In the genomic region with DNA sequence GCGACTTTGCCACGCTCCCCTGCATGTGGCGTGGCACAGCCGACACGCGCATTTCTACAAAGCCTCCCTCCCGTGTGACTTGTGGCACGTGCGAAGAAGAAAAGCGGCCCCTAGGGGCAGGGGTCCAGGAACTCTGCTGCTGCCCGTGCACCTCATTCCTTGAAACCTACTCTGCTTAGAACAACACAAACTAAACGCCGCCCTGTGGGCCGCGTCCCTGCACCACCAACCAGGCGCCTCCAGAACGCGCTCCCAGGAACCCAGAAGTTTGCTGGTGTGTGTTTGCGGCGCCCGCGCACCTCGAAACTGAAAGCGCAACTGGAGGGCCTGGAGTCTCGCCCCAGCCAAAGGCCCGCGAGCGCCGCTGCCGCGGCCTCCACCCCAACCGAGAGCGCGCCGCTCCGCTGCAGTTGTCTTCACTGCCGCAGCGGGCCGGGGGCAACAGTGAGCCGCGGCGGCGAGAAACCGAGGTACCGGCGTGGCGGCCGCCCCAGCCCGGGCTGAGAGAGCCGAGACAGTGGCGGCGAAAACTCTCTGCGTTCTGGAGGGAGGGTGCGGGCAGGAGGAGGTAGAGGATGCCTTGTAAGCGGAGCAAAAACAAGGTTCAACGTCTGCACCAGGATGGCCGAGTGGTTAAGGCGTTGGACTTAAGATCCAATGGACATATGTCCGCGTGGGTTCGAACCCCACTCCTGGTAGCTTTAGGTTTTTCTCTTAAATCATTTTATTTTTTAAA, we compare ENCODE assay signal across 1 cellular context.
A peak's percentile ranks its signal among the peaks of the same experiment; 100 is the strongest.
TF ChIP-seq lines count a peak whose summit lies in the region.

No MANE protein-coding gene starts in this region.

TF ChIP-seq in HepG2, 621 proteins besides CTCF, POLR2A, EP300 and RAD21 (continued from another document and continues in another):
- TF ChIP-seq, protein P1, sequence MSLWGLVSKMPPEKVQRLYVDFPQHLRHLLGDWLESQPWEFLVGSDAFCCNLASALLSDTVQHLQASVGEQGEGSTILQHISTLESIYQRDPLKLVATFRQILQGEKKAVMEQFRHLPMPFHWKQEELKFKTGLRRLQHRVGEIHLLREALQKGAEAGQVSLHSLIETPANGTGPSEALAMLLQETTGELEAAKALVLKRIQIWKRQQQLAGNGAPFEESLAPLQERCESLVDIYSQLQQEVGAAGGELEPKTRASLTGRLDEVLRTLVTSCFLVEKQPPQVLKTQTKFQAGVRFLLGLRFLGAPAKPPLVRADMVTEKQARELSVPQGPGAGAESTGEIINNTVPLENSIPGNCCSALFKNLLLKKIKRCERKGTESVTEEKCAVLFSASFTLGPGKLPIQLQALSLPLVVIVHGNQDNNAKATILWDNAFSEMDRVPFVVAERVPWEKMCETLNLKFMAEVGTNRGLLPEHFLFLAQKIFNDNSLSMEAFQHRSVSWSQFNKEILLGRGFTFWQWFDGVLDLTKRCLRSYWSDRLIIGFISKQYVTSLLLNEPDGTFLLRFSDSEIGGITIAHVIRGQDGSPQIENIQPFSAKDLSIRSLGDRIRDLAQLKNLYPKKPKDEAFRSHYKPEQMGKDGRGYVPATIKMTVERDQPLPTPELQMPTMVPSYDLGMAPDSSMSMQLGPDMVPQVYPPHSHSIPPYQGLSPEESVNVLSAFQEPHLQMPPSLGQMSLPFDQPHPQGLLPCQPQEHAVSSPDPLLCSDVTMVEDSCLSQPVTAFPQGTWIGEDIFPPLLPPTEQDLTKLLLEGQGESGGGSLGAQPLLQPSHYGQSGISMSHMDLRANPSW (CRISPR knock-in tag; IDR thresholded peaks at IDR 0.05; ENCODE audit: borderline replicate concordance), result peak; percentile 90; the same call in 1 of the 2 replicates
- TF ChIP-seq, protein P2, sequence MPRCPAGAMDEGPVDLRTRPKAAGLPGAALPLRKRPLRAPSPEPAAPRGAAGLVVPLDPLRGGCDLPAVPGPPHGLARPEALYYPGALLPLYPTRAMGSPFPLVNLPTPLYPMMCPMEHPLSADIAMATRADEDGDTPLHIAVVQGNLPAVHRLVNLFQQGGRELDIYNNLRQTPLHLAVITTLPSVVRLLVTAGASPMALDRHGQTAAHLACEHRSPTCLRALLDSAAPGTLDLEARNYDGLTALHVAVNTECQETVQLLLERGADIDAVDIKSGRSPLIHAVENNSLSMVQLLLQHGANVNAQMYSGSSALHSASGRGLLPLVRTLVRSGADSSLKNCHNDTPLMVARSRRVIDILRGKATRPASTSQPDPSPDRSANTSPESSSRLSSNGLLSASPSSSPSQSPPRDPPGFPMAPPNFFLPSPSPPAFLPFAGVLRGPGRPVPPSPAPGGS (CRISPR knock-in tag; IDR thresholded peaks at IDR 0.05), result peak; percentile 92
- TF ChIP-seq ZNF350 (CRISPR knock-in tag; IDR thresholded peaks at IDR 0.05; ENCODE audit: borderline replicate concordance, low read depth) (peak; percentile 99), FOXC1 (CRISPR knock-in tag; IDR thresholded peaks at IDR 0.05; ENCODE audit: borderline replicate concordance) (no peak), NFYB (CRISPR knock-in tag; IDR thresholded peaks at IDR 0.05) (0 out of 2 replicates have a peak, but pooled peaks have one; percentile 32), KLF15 (CRISPR knock-in tag; IDR thresholded peaks at IDR 0.05; ENCODE audit: borderline replicate concordance) (peak; percentile 95), ZNF788 (CRISPR knock-in tag; IDR thresholded peaks at IDR 0.05; ENCODE audit: borderline replicate concordance) (no peak; the same call in none of the 2 replicates), KDM5A (IDR thresholded peaks at IDR 0.05; ENCODE audit: borderline replicate concordance, low read length) (no peak; the same call in 1 of the 2 replicates), ZNF703 (CRISPR knock-in tag; IDR thresholded peaks at IDR 0.05; ENCODE audit: borderline replicate concordance) (no peak), FOXM1 (CRISPR knock-in tag; IDR thresholded peaks at IDR 0.05) (no peak), ZNF235 (CRISPR knock-in tag; IDR thresholded peaks at IDR 0.05; ENCODE audit: borderline replicate concordance) (peak; percentile 97), ZNF121 (CRISPR knock-in tag; IDR thresholded peaks at IDR 0.05) (peak; percentile 64; the same call in 1 of the 2 replicates), SUZ12 (IDR thresholded peaks at IDR 0.05; ENCODE audit: low read depth, low read length) (no peak), JDP2 (CRISPR knock-in tag; IDR thresholded peaks at IDR 0.05; ENCODE audit: borderline replicate concordance) (no peak), ZNF780A (CRISPR knock-in tag; IDR thresholded peaks at IDR 0.05) (no peak), ZMYM2 (CRISPR knock-in tag; IDR thresholded peaks at IDR 0.05) (peak; percentile 91; the same call in 1 of the 2 replicates), ZNF143 (CRISPR knock-in tag; IDR thresholded peaks at IDR 0.05) (peak; percentile 57), ZFYVE20 (CRISPR knock-in tag; IDR thresholded peaks at IDR 0.05; ENCODE audit: borderline replicate concordance, low read depth) (no peak), FOXO1 (CRISPR knock-in tag; IDR thresholded peaks at IDR 0.05) (0 out of 2 replicates have a peak, but pooled peaks have one; percentile 36), ZBTB3 (CRISPR knock-in tag; IDR thresholded peaks at IDR 0.05; ENCODE audit: borderline replicate concordance, low read depth) (no peak; the same call in 1 of the 2 replicates), HNRNPK (IDR thresholded peaks at IDR 0.05; ENCODE audit: low read depth, low read length, poor library complexity, severe bottlenecking) (no peak)
- TF ChIP-seq, protein P3, sequence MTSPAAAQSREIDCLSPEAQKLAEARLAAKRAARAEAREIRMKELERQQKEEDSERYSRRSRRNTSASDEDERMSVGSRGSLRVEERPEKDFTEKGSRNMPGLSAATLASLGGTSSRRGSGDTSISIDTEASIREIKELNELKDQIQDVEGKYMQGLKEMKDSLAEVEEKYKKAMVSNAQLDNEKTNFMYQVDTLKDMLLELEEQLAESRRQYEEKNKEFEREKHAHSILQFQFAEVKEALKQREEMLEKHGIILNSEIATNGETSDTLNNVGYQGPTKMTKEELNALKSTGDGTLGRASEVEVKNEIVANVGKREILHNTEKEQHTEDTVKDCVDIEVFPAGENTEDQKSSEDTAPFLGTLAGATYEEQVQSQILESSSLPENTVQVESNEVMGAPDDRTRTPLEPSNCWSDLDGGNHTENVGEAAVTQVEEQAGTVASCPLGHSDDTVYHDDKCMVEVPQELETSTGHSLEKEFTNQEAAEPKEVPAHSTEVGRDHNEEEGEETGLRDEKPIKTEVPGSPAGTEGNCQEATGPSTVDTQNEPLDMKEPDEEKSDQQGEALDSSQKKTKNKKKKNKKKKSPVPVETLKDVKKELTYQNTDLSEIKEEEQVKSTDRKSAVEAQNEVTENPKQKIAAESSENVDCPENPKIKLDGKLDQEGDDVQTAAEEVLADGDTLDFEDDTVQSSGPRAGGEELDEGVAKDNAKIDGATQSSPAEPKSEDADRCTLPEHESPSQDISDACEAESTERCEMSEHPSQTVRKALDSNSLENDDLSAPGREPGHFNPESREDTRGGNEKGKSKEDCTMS (CRISPR knock-in tag; conservative IDR thresholded peaks at IDR 0.05), result no peak
- TF ChIP-seq, protein P4, sequence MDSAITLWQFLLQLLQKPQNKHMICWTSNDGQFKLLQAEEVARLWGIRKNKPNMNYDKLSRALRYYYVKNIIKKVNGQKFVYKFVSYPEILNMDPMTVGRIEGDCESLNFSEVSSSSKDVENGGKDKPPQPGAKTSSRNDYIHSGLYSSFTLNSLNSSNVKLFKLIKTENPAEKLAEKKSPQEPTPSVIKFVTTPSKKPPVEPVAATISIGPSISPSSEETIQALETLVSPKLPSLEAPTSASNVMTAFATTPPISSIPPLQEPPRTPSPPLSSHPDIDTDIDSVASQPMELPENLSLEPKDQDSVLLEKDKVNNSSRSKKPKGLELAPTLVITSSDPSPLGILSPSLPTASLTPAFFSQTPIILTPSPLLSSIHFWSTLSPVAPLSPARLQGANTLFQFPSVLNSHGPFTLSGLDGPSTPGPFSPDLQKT (CRISPR knock-in tag; IDR thresholded peaks at IDR 0.05; ENCODE audit: borderline replicate concordance), result no peak; the same call in 1 of the 2 replicates
- TF ChIP-seq, protein P5, sequence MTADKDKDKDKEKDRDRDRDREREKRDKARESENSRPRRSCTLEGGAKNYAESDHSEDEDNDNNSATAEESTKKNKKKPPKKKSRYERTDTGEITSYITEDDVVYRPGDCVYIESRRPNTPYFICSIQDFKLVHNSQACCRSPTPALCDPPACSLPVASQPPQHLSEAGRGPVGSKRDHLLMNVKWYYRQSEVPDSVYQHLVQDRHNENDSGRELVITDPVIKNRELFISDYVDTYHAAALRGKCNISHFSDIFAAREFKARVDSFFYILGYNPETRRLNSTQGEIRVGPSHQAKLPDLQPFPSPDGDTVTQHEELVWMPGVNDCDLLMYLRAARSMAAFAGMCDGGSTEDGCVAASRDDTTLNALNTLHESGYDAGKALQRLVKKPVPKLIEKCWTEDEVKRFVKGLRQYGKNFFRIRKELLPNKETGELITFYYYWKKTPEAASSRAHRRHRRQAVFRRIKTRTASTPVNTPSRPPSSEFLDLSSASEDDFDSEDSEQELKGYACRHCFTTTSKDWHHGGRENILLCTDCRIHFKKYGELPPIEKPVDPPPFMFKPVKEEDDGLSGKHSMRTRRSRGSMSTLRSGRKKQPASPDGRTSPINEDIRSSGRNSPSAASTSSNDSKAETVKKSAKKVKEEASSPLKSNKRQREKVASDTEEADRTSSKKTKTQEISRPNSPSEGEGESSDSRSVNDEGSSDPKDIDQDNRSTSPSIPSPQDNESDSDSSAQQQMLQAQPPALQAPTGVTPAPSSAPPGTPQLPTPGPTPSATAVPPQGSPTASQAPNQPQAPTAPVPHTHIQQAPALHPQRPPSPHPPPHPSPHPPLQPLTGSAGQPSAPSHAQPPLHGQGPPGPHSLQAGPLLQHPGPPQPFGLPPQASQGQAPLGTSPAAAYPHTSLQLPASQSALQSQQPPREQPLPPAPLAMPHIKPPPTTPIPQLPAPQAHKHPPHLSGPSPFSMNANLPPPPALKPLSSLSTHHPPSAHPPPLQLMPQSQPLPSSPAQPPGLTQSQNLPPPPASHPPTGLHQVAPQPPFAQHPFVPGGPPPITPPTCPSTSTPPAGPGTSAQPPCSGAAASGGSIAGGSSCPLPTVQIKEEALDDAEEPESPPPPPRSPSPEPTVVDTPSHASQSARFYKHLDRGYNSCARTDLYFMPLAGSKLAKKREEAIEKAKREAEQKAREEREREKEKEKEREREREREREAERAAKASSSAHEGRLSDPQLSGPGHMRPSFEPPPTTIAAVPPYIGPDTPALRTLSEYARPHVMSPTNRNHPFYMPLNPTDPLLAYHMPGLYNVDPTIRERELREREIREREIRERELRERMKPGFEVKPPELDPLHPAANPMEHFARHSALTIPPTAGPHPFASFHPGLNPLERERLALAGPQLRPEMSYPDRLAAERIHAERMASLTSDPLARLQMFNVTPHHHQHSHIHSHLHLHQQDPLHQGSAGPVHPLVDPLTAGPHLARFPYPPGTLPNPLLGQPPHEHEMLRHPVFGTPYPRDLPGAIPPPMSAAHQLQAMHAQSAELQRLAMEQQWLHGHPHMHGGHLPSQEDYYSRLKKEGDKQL (CRISPR knock-in tag; IDR thresholded peaks at IDR 0.05; ENCODE audit: low read depth), result no peak
- TF ChIP-seq, protein P6, sequence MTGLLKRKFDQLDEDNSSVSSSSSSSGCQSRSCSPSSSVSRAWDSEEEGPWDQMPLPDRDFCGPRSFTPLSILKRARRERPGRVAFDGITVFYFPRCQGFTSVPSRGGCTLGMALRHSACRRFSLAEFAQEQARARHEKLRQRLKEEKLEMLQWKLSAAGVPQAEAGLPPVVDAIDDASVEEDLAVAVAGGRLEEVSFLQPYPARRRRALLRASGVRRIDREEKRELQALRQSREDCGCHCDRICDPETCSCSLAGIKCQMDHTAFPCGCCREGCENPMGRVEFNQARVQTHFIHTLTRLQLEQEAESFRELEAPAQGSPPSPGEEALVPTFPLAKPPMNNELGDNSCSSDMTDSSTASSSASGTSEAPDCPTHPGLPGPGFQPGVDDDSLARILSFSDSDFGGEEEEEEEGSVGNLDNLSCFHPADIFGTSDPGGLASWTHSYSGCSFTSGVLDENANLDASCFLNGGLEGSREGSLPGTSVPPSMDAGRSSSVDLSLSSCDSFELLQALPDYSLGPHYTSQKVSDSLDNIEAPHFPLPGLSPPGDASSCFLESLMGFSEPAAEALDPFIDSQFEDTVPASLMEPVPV (CRISPR knock-in tag; IDR thresholded peaks at IDR 0.05), result peak; percentile 98
- TF ChIP-seq, protein P7, sequence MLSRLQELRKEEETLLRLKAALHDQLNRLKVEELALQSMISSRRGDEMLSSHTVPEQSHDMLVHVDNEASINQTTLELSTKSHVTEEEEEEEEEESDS (CRISPR knock-in tag; IDR thresholded peaks at IDR 0.05; ENCODE audit: borderline replicate concordance), result 0 out of 2 replicates have a peak, but pooled peaks have one; percentile 84
- TF ChIP-seq, protein P8, sequence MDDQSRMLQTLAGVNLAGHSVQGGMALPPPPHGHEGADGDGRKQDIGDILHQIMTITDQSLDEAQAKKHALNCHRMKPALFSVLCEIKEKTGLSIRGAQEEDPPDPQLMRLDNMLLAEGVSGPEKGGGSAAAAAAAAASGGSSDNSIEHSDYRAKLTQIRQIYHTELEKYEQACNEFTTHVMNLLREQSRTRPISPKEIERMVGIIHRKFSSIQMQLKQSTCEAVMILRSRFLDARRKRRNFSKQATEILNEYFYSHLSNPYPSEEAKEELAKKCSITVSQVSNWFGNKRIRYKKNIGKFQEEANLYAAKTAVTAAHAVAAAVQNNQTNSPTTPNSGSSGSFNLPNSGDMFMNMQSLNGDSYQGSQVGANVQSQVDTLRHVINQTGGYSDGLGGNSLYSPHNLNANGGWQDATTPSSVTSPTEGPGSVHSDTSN (CRISPR knock-in tag; IDR thresholded peaks at IDR 0.05; ENCODE audit: borderline replicate concordance), result peak; percentile 28; the same call in 1 of the 2 replicates
- TF ChIP-seq, protein P9, sequence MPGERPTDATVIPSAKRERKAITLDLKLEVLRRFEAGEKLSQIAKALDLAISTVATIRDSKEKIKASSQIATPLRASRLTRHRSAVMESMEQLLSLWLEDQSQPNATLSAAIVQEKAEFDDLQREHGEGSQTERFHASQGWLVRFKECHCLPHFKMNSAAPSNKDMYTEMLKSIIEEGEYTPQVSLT (CRISPR knock-in tag; IDR thresholded peaks at IDR 0.05; ENCODE audit: borderline replicate concordance, low read depth), result 0 out of 2 replicates have a peak, but pooled peaks have one; percentile 43
- TF ChIP-seq, protein P10, sequence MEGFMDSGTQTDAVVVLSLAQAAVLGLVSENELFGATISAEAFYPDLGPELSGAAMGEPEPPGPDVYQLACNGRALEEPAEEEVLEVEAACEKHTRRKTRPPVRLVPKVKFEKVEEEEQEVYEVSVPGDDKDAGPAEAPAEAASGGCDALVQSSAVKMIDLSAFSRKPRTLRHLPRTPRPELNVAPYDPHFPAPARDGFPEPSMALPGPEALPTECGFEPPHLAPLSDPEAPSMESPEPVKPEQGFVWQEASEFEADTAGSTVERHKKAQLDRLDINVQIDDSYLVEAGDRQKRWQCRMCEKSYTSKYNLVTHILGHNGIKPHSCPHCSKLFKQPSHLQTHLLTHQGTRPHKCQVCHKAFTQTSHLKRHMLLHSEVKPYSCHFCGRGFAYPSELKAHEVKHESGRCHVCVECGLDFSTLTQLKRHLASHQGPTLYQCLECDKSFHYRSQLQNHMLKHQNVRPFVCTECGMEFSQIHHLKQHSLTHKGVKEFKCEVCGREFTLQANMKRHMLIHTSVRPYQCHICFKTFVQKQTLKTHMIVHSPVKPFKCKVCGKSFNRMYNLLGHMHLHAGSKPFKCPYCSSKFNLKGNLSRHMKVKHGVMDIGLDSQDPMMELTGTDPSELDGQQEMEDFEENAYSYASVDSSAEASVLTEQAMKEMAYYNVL (CRISPR knock-in tag; IDR thresholded peaks at IDR 0.05; ENCODE audit: borderline replicate concordance), result peak; percentile 84
